Comparison of ENCODE assay signal across 14 cellular contexts in the genomic region with DNA sequence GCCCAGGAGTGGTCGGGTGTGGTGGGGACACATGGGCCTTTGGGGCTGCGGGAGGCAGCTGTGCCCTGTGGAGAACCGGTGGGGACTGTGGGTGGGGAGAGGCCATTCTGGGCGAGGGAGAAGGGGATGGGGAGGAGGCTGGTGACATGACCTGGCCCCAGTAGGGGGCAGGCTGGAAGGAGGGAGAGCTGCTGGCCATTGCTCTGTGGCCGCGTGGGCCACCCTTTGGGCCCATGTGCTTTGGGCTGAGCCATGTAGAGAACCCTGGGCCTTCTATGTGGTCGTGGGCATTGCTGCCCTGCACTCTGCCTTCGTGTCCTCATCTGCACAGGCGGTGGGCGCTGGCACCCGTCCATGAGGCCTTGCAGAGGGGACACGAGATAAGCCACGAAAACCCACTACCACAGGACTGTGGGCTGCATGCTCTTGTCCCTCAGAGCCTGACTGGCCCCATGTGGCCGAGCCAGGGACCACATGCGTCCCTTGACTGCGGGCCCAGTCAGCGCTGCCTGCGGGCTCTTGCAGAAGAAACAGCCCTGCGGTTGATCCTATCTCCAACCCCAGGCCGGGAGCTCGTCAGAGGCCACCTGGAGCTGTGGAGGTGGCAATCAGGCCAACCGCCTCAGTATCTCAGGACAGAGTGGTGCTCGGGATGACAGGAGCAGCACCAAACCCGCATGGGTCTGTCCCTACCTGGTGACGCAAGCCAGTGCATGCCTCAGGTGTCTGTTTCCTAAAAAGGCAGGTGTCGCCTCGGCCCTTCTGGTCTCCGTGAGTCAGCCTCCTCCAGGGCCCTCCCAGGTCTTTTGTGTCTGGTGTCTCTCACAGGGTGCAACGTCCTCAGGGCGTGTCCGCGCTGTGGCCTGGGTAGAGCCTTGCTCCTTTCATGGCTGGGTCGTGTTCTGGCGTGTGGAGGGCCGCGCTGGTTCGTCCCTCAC. TPM values are rescaled to one million over a fixed set of nuclear protein-coding genes. Genes with fewer than 3 reads are reported as not detected.
DNase-seq lines count a peak whose midpoint lies in the region; ATAC-seq and TF ChIP-seq lines count a peak whose summit lies in the region.
"Had no signal": no experiment of that assay in that cellular context is flagged by ENCODE, and none has a peak within 500 bp of the region (broad histone marks: within the 10 kb centered on the region; RNA-seq: fewer than 3 reads in every experiment).

No MANE protein-coding gene starts in this region.

- H3K36me3 Mint-ChIP-seq in endothelial cell (ENCODE audit: low read depth, unreplicated experiment) (peaks cover 3% of the 10 kb centered on the region), nephron progenitor cell (ENCODE audit: low read depth) (peaks cover 26% of the 10 kb centered on the region)

- H3K9me3 ChIP-seq in PC-3 (ENCODE audit: low read length) (no peaks in the 10 kb centered on the region), spleen (no peaks in the 10 kb centered on the region)

- intact Hi-C loops in PC-3 (cut with micrococcal nuclease) (no loop called here), spleen (cut with DNase I; ENCODE audit: low total_unique reads) (no loop called here)

- peaks cover 66% of the 10 kb centered on the region for H3K79me2 ChIP-seq in PC-3 (ENCODE audit: low read length)

- peaks cover 13% of the 10 kb centered on the region; the same call in 1 of the 2 replicates for H4K20me1 ChIP-seq in PC-3 (ENCODE audit: low read length)

- TF ChIP-seq POLR2A in spleen (IDR thresholded peaks at IDR 0.05) = no peak

- H3K36me3 ChIP-seq in PC-3 (ENCODE audit: low read depth, low read length) (no peaks in the 10 kb centered on the region), spleen (peaks cover 0 to 71% (median 37%) of the 10 kb centered on the region in 6 donors)

- 0 out of 2 replicates have a peak, but pooled peaks have one; percentile 11 for TF ChIP-seq CTCF in PC-3 (conservative IDR thresholded peaks at IDR 0.05; ENCODE audit: low read depth, low read length)
- peak; percentile 17 for TF ChIP-seq CTCF in endothelial cell (IDR thresholded peaks at IDR 0.05; ENCODE audit: unreplicated experiment)
- no peak for TF ChIP-seq CTCF in nephron progenitor cell (IDR thresholded peaks at IDR 0.05)
- no peak for TF ChIP-seq CTCF in spleen (IDR thresholded peaks at IDR 0.05 in 8 of 11, conservative IDR thresholded peaks at IDR 0.05 in 3 of 11)

- H3K9ac ChIP-seq in PC-3 (ENCODE audit: low read length) = no peak overlapping the region

- no peak overlapping the region for H2AFZ ChIP-seq in PC-3 (ENCODE audit: low read length)

- H3K4me2 ChIP-seq in PC-3 (ENCODE audit: low read length) = no peak overlapping the region

- POLR2A ChIA-PET in PC-3 (lab: Charles Lee; ENCODE audit: unreplicated experiment) = no interaction called here

- H3F3A ChIP-seq in PC-3 (ENCODE audit: low read length, unreplicated experiment) = no peaks in the 10 kb centered on the region

- H3K27me3 ChIP-seq in PC-3 (ENCODE audit: low read length) = no peaks in the 10 kb centered on the region
- no peaks in the 10 kb centered on the region for H3K27me3 ChIP-seq in spleen (replicated peaks in 1 of 7)

- H3K4me3 Mint-ChIP-seq in endothelial cell (ENCODE audit: unreplicated experiment) (peak overlapping the region; percentile 28), nephron progenitor cell (no peak overlapping the region)

- no peak overlapping the region for H3K4me3 ChIP-seq in PC-3 (ENCODE audit: low read length)
- H3K4me3 ChIP-seq in spleen = no peak overlapping the region

- H3K27ac ChIP-seq in PC-3 (ENCODE audit: low read length) (no peak overlapping the region), spleen (no peak overlapping the region)

- H3K9me2 ChIP-seq in PC-3 (replicated peaks; ENCODE audit: low read length) = no peaks in the 10 kb centered on the region

- ATAC-seq in PC-3 (no peak), GM21717 (IDR thresholded peaks at IDR 0.05; ENCODE audit: unreplicated experiment) (no peak)

- H3K4me1 Mint-ChIP-seq in endothelial cell (ENCODE audit: unreplicated experiment) (no peaks in the 10 kb centered on the region), nephron progenitor cell (peaks cover 33% of the 10 kb centered on the region)

- WGBS in spleen, 5 donors = 88 to 94% (median 88%) methylated on average over 16 to 37 of the region's 37 CpGs

- CTCF ChIA-PET in PC-3 (lab: Charles Lee) = no interaction called here

- BruUV-seq in PC-3 (replicated peaks; lab: Mats Ljungman, UMichigan) = no TSS peak

- peak; percentile 90 for DNase-seq in ELF-1 (ENCODE audit: low read depth, low spot score)
- DNase-seq in PC-3 = no peak
- DNase-seq in endothelial cell (ENCODE audit: low spot score) = no peak
- no peak for DNase-seq in nephron progenitor cell
- DNase-seq in NCI-H748 treated with DMSO at 0.1 percent for 48 hours (lab: John Stamatoyannopoulos, UW) = no peak
- DNase-seq in middle frontal gyrus (ENCODE audit: extremely low spot score, low spot score) = no peak
- no peak for DNase-seq in spleen
- DNase-seq: activated CD4-positive, alpha-beta T cell treated with anti-CD3 and anti-CD28 coated beads for 48 hours; central memory CD4-positive, alpha-beta T cell; GDM1; nucleus accumbens had no signal

- H3K9me3 Mint-ChIP-seq in endothelial cell (ENCODE audit: unreplicated experiment) (no peaks in the 10 kb centered on the region), nephron progenitor cell (no peaks in the 10 kb centered on the region)

- H3K4me1 ChIP-seq in PC-3 (ENCODE audit: insufficient read depth, low read length) (no peaks in the 10 kb centered on the region), spleen (peaks cover 10 to 56% (median 24%) of the 10 kb centered on the region in 6 donors)

- H3K27ac Mint-ChIP-seq in endothelial cell (ENCODE audit: unreplicated experiment) (peak overlapping the region; percentile 5), nephron progenitor cell (peak overlapping the region; percentile 57)

- peaks cover 4% of the 10 kb centered on the region for H3K27me3 Mint-ChIP-seq in endothelial cell (ENCODE audit: unreplicated experiment)
- H3K27me3 Mint-ChIP-seq in nephron progenitor cell (ENCODE audit: low read depth, poor library complexity) = peaks cover 3% of the 10 kb centered on the region

RNA-seq across cellular contexts. Expression of a gene that starts 14.3 kb away (rescaled TPM):
- total RNA-seq in PC-3 (2014; rRNA removed) (53.6 and 77.9 TPM in 2 replicates), endothelial cell (ENCODE audit: unreplicated experiment) (38.9 TPM), spleen (10 to 100 TPM; 26.4 to 53.6 (median 47.3) TPM)
- 10 to 100 TPM in 2 of 3 donors, 1 to 10 TPM in 1; 9.8 to 26.1 (median 11.2) TPM for polyA plus RNA-seq in spleen

RNA-seq across cellular contexts. Expression of a gene that starts 18.5 kb away (rescaled TPM):
- total RNA-seq in PC-3 (2014; rRNA removed) (not detected in 2 replicates), endothelial cell (ENCODE audit: unreplicated experiment) (1.4 TPM), spleen (1 to 10 TPM in 6 of 7 donors, not detected in 1; 2.7 to 7.4 (median 4.8) TPM)
- 1 to 10 TPM; 1.2 to 1.5 (median 1.2) TPM for polyA plus RNA-seq in spleen
- total RNA-seq: SK-MEL-5 had no signal
- polyA plus RNA-seq: BJ had no signal

RNA-seq across cellular contexts. Expression of a gene that starts 20.0 kb away (rescaled TPM):
- 51.4 and 58.3 TPM in 2 replicates for total RNA-seq in PC-3 (2014; rRNA removed)
- 8.7 TPM for total RNA-seq in endothelial cell (ENCODE audit: unreplicated experiment)
- 10 to 100 TPM in 4 of 7 donors, 1 to 10 TPM in 3; 6.9 to 13.7 (median 11.2) TPM for total RNA-seq in spleen
- polyA plus RNA-seq in spleen = 10 to 100 TPM in 2 of 3 donors, 1 to 10 TPM in 1; 6.6 to 16.8 (median 10.1) TPM

RNA-seq across cellular contexts. Expression of a gene that starts 37.0 kb away (rescaled TPM):
- total RNA-seq in PC-3 (2014; rRNA removed) (121 and 165 TPM in 2 replicates), endothelial cell (ENCODE audit: unreplicated experiment) (54.5 TPM), spleen (100 to 1,000 TPM in 3 of 7 donors, 10 to 100 TPM in 4; 62.8 to 131 (median 98.6) TPM)
- 10 to 100 TPM; 31.0 to 63.9 (median 37.6) TPM for polyA plus RNA-seq in spleen

RNA-seq across cellular contexts. Expression of a gene that starts 37.2 kb away (rescaled TPM):
- total RNA-seq in PC-3 (2014; rRNA removed) (not detected in 2 replicates), endothelial cell (ENCODE audit: unreplicated experiment) (not detected), spleen (not detected)
- not detected for polyA plus RNA-seq in spleen
- total RNA-seq: SK-MEL-5 had no signal
- polyA plus RNA-seq: BJ had no signal

Comparison
In these comparisons a context has a peak if more than half of its experiments do, and no peak if none do; other contexts are left out.
1. CTCF ChIP-seq: peak in PC-3 (single experiment) and endothelial cell (single experiment); none in nephron progenitor cell (single experiment) and spleen (0 of 11).